Comparison of ENCODE assay signal across 14 cellular contexts in genomic region chr9:128870941-128871265, GRCh38. TPM values are rescaled to one million over a fixed set of nuclear protein-coding genes. Genes with fewer than 3 reads are reported as not detected.
DNase-seq lines count a peak whose midpoint lies in the region; ATAC-seq, FAIRE-seq and TF ChIP-seq lines count a peak whose summit lies in the region.
"Not testable (repeated sequence)": the region's sequence is repeated elsewhere in the genome, so short reads cannot be mapped to it uniquely, and the experiment has no call there.
"Had no signal": no experiment of that assay in that cellular context is flagged by ENCODE, and none has a peak within 500 bp of the region (broad histone marks: within the 10 kb centered on the region; RNA-seq: fewer than 3 reads in every experiment).

No MANE protein-coding gene starts in this region.

- not testable (repeated sequence) for H3K9me2 ChIP-seq in GM23338 (ENCODE audit: insufficient read depth); PC-9 (ENCODE audit: insufficient read depth)

- BruUV-seq in PC-9 (replicated peaks; lab: Mats Ljungman, UMichigan); K562 (replicated peaks; lab: Mats Ljungman, UMichigan): not testable (repeated sequence)

- H3K9me3 Mint-ChIP-seq in GM23338: not testable (repeated sequence)

- in situ Hi-C loops in K562 (cut with MboI): not testable (repeated sequence)

- not testable (repeated sequence) for TF ChIP-seq POLR2A in K562 (conservative IDR thresholded peaks at IDR 0.05); spleen (IDR thresholded peaks at IDR 0.05)

- not testable (repeated sequence) for H3F3A ChIP-seq in GM23338 (replicated peaks; ENCODE audit: low read depth)
- peaks cover 53% of the 10 kb centered on the region for H3F3A ChIP-seq in PC-9 (ENCODE audit: insufficient read depth, low read depth)

- H3K4me1 ChIP-seq in GM23338 (ENCODE audit: insufficient read depth); K562 (replicated peaks in 1 of 2; ENCODE audit: control insufficient read depth in 2 of 2, insufficient read depth in 2 of 2, low read length in 2 of 2); kidney (ENCODE audit: control insufficient read depth in 1 of 2, insufficient read depth in 1 of 2, low read depth in 1 of 2, low read length in 2 of 2); lower lobe of right lung; spleen: not testable (repeated sequence)
- H3K4me1 ChIP-seq in PC-9 (replicated peaks; ENCODE audit: insufficient read depth): peaks cover 46% of the 10 kb centered on the region
- H3K4me1 ChIP-seq in trophoblast cell (ENCODE audit: control insufficient read depth in 1 of 2, insufficient read depth in 2 of 2, low read length in 2 of 2): peaks cover 5 to 12% of the 10 kb centered on the region in 2 experiments

- H3K14ac ChIP-seq in trophoblast cell (ENCODE audit: low read length): not testable (repeated sequence)

- H4K91ac ChIP-seq in trophoblast cell (ENCODE audit: low read depth, low read length): not testable (repeated sequence)

- not testable (repeated sequence) for H2BK5ac ChIP-seq in trophoblast cell (ENCODE audit: low read depth, low read length, poor library complexity)

- H3K4me3 Mint-ChIP-seq in GM23338: not testable (repeated sequence)

- not testable (repeated sequence) for TF ChIP-seq CTCF in 22Rv1 (IDR thresholded peaks at IDR 0.05); GM23338 (conservative IDR thresholded peaks at IDR 0.05; ENCODE audit: low read depth in 2 of 2); PC-9 (conservative IDR thresholded peaks at IDR 0.05); K562 (IDR thresholded peaks at IDR 0.05 in 2 of 3, conservative IDR thresholded peaks at IDR 0.05 in 1 of 3; ENCODE audit: insufficient read depth in 2 of 3, low read depth in 1 of 3, low read length in 3 of 3); kidney (IDR thresholded peaks at IDR 0.05; ENCODE audit: borderline replicate concordance, extremely low read depth, insufficient read depth); lower lobe of right lung (IDR thresholded peaks at IDR 0.05); spleen (IDR thresholded peaks at IDR 0.05 in 8 of 11, conservative IDR thresholded peaks at IDR 0.05 in 3 of 11)

- CTCF ChIA-PET in PC-9 (lab: Charles Lee): interaction anchor here (0.7 kb wide), 1 partner anchor 222 kb away, joined by 3 read pairs; no protein-coding TSS in a partner anchor
- CTCF ChIA-PET in K562 (lab: Yijun Ruan, JAX; ENCODE audit: low intra/inter-chr PET ratio): not testable (repeated sequence)

- not testable (repeated sequence) for H4K20me1 ChIP-seq in GM23338 (replicated peaks; ENCODE audit: insufficient read depth); PC-9 (ENCODE audit: insufficient read depth); K562 (replicated peaks; ENCODE audit: control insufficient read depth, insufficient read depth, low read length)

- not testable (repeated sequence) for TF ChIP-seq RAD21 in K562 (CRISPR knock-in tag; conservative IDR thresholded peaks at IDR 0.05 in 1 of 2, IDR thresholded peaks at IDR 0.05 in 1 of 2)

- H3K79me2 ChIP-seq in GM23338 (replicated peaks; ENCODE audit: insufficient read depth) (peaks cover 26% of the 10 kb centered on the region), PC-9 (ENCODE audit: low read depth) (peaks cover 20% of the 10 kb centered on the region)
- H3K79me2 ChIP-seq in K562 (ENCODE audit: control insufficient read depth, insufficient read depth, low read length); trophoblast cell (ENCODE audit: control insufficient read depth, insufficient read depth, low read length, poor library complexity): not testable (repeated sequence)

- H3K27me3 Mint-ChIP-seq in GM23338 (ENCODE audit: insufficient read depth, low read depth, poor library complexity): not testable (repeated sequence)

- FAIRE-seq in K562 (lab: Jason Lieb, UNC): peak; percentile 11
- not testable (repeated sequence) for FAIRE-seq in kidney (lab: Jason Lieb, UNC)

- not testable (repeated sequence) for H3K36me3 ChIP-seq in GM23338 (ENCODE audit: insufficient read depth); PC-9 (ENCODE audit: low read depth); K562 (ENCODE audit: control insufficient read depth, insufficient read depth, low read length); kidney (ENCODE audit: control insufficient read depth in 1 of 2, insufficient read depth in 2 of 2, low read length in 2 of 2); lower lobe of right lung; trophoblast cell (ENCODE audit: control insufficient read depth in 1 of 2, insufficient read depth in 2 of 2, low read length in 2 of 2)
- peaks cover 0 to 13% (median 0%) of the 10 kb centered on the region in 6 donors for H3K36me3 ChIP-seq in spleen

- not testable (repeated sequence) for H3K4me2 ChIP-seq in GM23338; PC-9; K562 (ENCODE audit: insufficient read depth, low read length); trophoblast cell (ENCODE audit: low read length)

- peaks cover 12% of the 10 kb centered on the region for H3K36me3 Mint-ChIP-seq in GM23338 (ENCODE audit: low read depth)

- H3K79me1 ChIP-seq in trophoblast cell (ENCODE audit: low read length): not testable (repeated sequence)

- H2AK5ac ChIP-seq in trophoblast cell (ENCODE audit: low read length): not testable (repeated sequence)

- H2BK12ac ChIP-seq in trophoblast cell (ENCODE audit: low read length): not testable (repeated sequence)

- not testable (repeated sequence) for H4K8ac ChIP-seq in trophoblast cell (ENCODE audit: low read depth, low read length)

- not testable (repeated sequence) for ATAC-seq in GM23338, K562, lower lobe of right lung

- H3K4me3 ChIP-seq in GM23338; PC-9; K562; kidney (ENCODE audit: low read length in 2 of 2); lower lobe of right lung; trophoblast cell (ENCODE audit: low read depth, low read length); spleen: not testable (repeated sequence)

- not testable (repeated sequence) for H3K18ac ChIP-seq in trophoblast cell (ENCODE audit: low read length)

- not testable (repeated sequence) for H3K27me3 ChIP-seq in GM23338 (ENCODE audit: insufficient read depth); PC-9 (ENCODE audit: insufficient read depth, low read depth); K562 (ENCODE audit: control insufficient read depth in 2 of 2, insufficient read depth in 2 of 2, low read length in 2 of 2); lower lobe of right lung (ENCODE audit: low read depth); trophoblast cell (ENCODE audit: insufficient read depth, low read length); spleen (replicated peaks in 1 of 7)

- 46% methylated on average over 7 of the region's 7 CpGs for WGBS in K562 (ENCODE audit: insufficient coverage, low coverage, missing lambda C conversion rate)
- no CpG with 5 or more reads among the region's 7 CpGs for WGBS in trophoblast cell (ENCODE audit: extremely low coverage, insufficient coverage, insufficient read length)
- WGBS in spleen, 5 donors: 89 to 94% (median 91%) methylated on average over 7 of the region's 7 CpGs

- not testable (repeated sequence) for H3K4ac ChIP-seq in trophoblast cell (ENCODE audit: low read depth, low read length)

- H4K12ac ChIP-seq in trophoblast cell (ENCODE audit: low read depth, low read length): not testable (repeated sequence)

- H3K27ac ChIP-seq in 22Rv1: peak overlapping the region; percentile 13; the same call in 1 of the 2 replicates
- H3K27ac ChIP-seq in GM23338 (ENCODE audit: low read depth): peak overlapping the region; percentile 66; the same call in 1 of the 2 replicates
- peak overlapping the region; percentile 33; the same call in 1 of the 2 replicates for H3K27ac ChIP-seq in PC-9
- not testable (repeated sequence) for H3K27ac ChIP-seq in K562 (ENCODE audit: extremely low read depth, low read depth, low read length); kidney (ENCODE audit: low read depth in 2 of 2, low read length in 2 of 2); lower lobe of right lung; trophoblast cell (ENCODE audit: low read depth, low read length); spleen

- not testable (repeated sequence) for H3K9me3 ChIP-seq in PC-9 (ENCODE audit: insufficient read depth, low read depth); K562 (replicated peaks; ENCODE audit: control insufficient read depth, insufficient read depth, low read depth, low read length); kidney (ENCODE audit: control insufficient read depth in 1 of 2, low read length in 2 of 2); lower lobe of right lung; trophoblast cell (ENCODE audit: insufficient read depth, low read depth, low read length); spleen

- not testable (repeated sequence) for DNase-seq in GM23338 (ENCODE audit: low spot score); PC-9
- DNase-seq in K562 (ENCODE audit: extremely low read depth in 1 of 4, low spot score in 3 of 4) (peak in 1 of 4 experiments; percentile 20), kidney (peak; percentile 19), lower lobe of right lung (peak; percentile 20), trophoblast cell (peak; percentile 91 to 94), spleen (peak; percentile 15)

- POLR2A ChIA-PET in PC-9 (lab: Charles Lee; ENCODE audit: unreplicated experiment) (interaction anchor here (0.6 to 0.7 kb wide), 3 partner anchors 11 to 41 kb away, joined by 3 to 6 read pairs (median 4); partner anchors contain the start of genes KYAT1, LRRC8A and SPOUT1), K562 (lab: Yijun Ruan, JAX) (interaction anchor here (0.6 to 1.3 kb wide), 4 partner anchors 11 to 324 kb away, joined by 3 to 5 read pairs (median 4); partner anchors contain the start of genes DOLK, KYAT1, LRRC8A and NUP188)

- not testable (repeated sequence) for H3K23ac ChIP-seq in trophoblast cell (ENCODE audit: low read length)

- H3K27ac Mint-ChIP-seq in GM23338: 0 out of 2 replicates have a peak overlapping the region, but pooled peaks have one; percentile 44

- H2AFZ ChIP-seq in GM23338; PC-9; K562 (ENCODE audit: low read depth, low read length); trophoblast cell (ENCODE audit: insufficient read depth, low read length, poor library complexity): not testable (repeated sequence)

- H3K4me1 Mint-ChIP-seq in GM23338: not testable (repeated sequence)

- TF ChIP-seq EP300 in K562 (IDR thresholded peaks at IDR 0.05; ENCODE audit: low read length): not testable (repeated sequence)

- intact Hi-C loops in PC-9 (cut with micrococcal nuclease; ENCODE audit: unreplicated experiment); K562 (cut with micrococcal nuclease); kidney (cut with DNase I); lower lobe of right lung (cut with DNase I); spleen (cut with DNase I; ENCODE audit: low total_unique reads): not testable (repeated sequence)

- not testable (repeated sequence) for H3K9ac ChIP-seq in K562 (ENCODE audit: insufficient read depth in 1 of 2, low read depth in 2 of 2, low read length in 2 of 2); kidney (ENCODE audit: low read length in 2 of 2); trophoblast cell (ENCODE audit: low read length)

- H2BK120ac ChIP-seq in trophoblast cell (ENCODE audit: insufficient read depth, low read length, poor library complexity): not testable (repeated sequence)

- not testable (repeated sequence) for H3K9me1 ChIP-seq in K562 (ENCODE audit: control insufficient read depth, insufficient read depth, low read length)

RNA-seq across cellular contexts. Expression of gene KYAT1, which starts 10.8 kb away (rescaled TPM):
- total RNA-seq in GM23338 (2014; rRNA removed; shearing (Covaris generic)): 29.8 and 34.0 TPM in 2 replicates
- polyA plus RNA-seq in GM23338 (2016; fragmentation: Nextera tagmentation; extraction: Ambion mirVana) (23.0 and 26.1 TPM in 2 replicates), K562 (2011; rRNA removed) (16.1 and 20.2 TPM in 2 replicates), K562 (2014; fragmentation: Illumina TruSeq; extraction: Trizol) (13.4 and 14.8 TPM in 2 replicates), K562 (2014; fragmentation: Nextera tagmentation; extraction: Ambion mirVana) (10 to 100 TPM in 1 of 2 experiments, 1 to 10 TPM in 1; 6.4 to 11.0 TPM), K562 (2014; rRNA removed) (16.8 and 21.8 TPM in 2 replicates), kidney (ENCODE audit: insufficient read depth, low read depth, low replicate concordance) (17.0 TPM), spleen (10 to 100 TPM in 1 of 3 donors, 1 to 10 TPM in 2; 6.6 to 19.9 (median 7.9) TPM)
- total RNA-seq in PC-9 (2021) (26.1 and 27.6 TPM in 2 replicates), K562 (2014; rRNA removed) (11.1 and 16.0 TPM in 2 replicates), K562 (2014; rRNA removed; fragmentation: Illumina TruSeq; extraction: Trizol) (6.5 and 8.8 TPM in 2 replicates), K562 (2015; rRNA removed; fragmentation: Illumina TruSeq; extraction: Trizol) (8.5 and 9.2 TPM in 2 replicates), K562 (2021) (11.7 and 14.7 TPM in 2 replicates), kidney (5.1 TPM), lower lobe of right lung (7.1 TPM), spleen (1 to 10 TPM; 4.7 to 8.7 (median 6.4) TPM)
- total RNA-seq in K562 (2011; cell fraction: chromatin; rRNA removed; ENCODE audit: low replicate concordance): 34.0 and 59.4 TPM in 2 replicates
- 26.8 and 33.7 TPM in 2 replicates for total RNA-seq in K562 (2011; cell fraction: nucleolus; rRNA removed)
- total RNA-seq in K562 (2011; cell fraction: nucleoplasm; rRNA removed): 23.8 and 32.1 TPM in 2 replicates
- 21.7 and 22.5 TPM in 2 replicates for polyA plus RNA-seq in K562 (2011; cell fraction: cytosol; rRNA removed)
- 41.4 and 54.7 TPM in 2 replicates for polyA plus RNA-seq in K562 (2011; cell fraction: nucleus; rRNA removed)
- 9.8 and 19.5 TPM in 2 replicates for polyA plus RNA-seq in K562 (2012)
- 6.0 and 7.0 TPM in 2 replicates for polyA minus RNA-seq in K562 (2011; rRNA and poly(A)+ RNA removed)
- 5.9 and 6.1 TPM in 2 replicates for polyA minus RNA-seq in K562 (2011; cell fraction: cytosol; rRNA and poly(A)+ RNA removed)
- 6.3 and 7.3 TPM in 2 replicates for polyA minus RNA-seq in K562 (2011; cell fraction: nucleus; rRNA and poly(A)+ RNA removed)
- polyA plus RNA-seq in trophoblast cell (2013): 3.3 and 4.0 TPM in 2 replicates

RNA-seq across cellular contexts. Expression of gene LRRC8A, which starts 11.0 kb away (rescaled TPM):
- 75.7 and 80.5 TPM in 2 replicates for total RNA-seq in GM23338 (2014; rRNA removed; shearing (Covaris generic))
- polyA plus RNA-seq in GM23338 (2016; fragmentation: Nextera tagmentation; extraction: Ambion mirVana) (35.3 and 37.3 TPM in 2 replicates), K562 (2011; rRNA removed) (8.9 and 11.5 TPM in 2 replicates), K562 (2014; fragmentation: Illumina TruSeq; extraction: Trizol) (14.0 and 19.8 TPM in 2 replicates), K562 (2014; fragmentation: Nextera tagmentation; extraction: Ambion mirVana) (1 to 10 TPM; 2.9 to 3.5 TPM), K562 (2014; rRNA removed) (13.4 and 15.4 TPM in 2 replicates), kidney (ENCODE audit: insufficient read depth, low read depth, low replicate concordance) (18.5 TPM), spleen (10 to 100 TPM in 1 of 3 donors, 1 to 10 TPM in 2; 3.5 to 10.3 (median 5.8) TPM)
- total RNA-seq in PC-9 (2021) (90.3 and 95.7 TPM in 2 replicates), K562 (2014; rRNA removed) (15.3 and 17.2 TPM in 2 replicates), K562 (2014; rRNA removed; fragmentation: Illumina TruSeq; extraction: Trizol) (5.5 and 6.4 TPM in 2 replicates), K562 (2015; rRNA removed; fragmentation: Illumina TruSeq; extraction: Trizol) (8.4 TPM in 2 replicates), K562 (2021) (23.5 and 24.7 TPM in 2 replicates), kidney (37.4 TPM), lower lobe of right lung (45.5 TPM), spleen (10 to 100 TPM; 22.8 to 59.0 (median 39.1) TPM)
- 23.0 and 71.8 TPM in 2 replicates for total RNA-seq in K562 (2011; cell fraction: chromatin; rRNA removed; ENCODE audit: low replicate concordance)
- total RNA-seq in K562 (2011; cell fraction: nucleolus; rRNA removed): 46.7 and 55.7 TPM in 2 replicates
- total RNA-seq in K562 (2011; cell fraction: nucleoplasm; rRNA removed): 50.5 and 51.6 TPM in 2 replicates
- 12.9 and 17.9 TPM in 2 replicates for polyA plus RNA-seq in K562 (2011; cell fraction: cytosol; rRNA removed)
- polyA plus RNA-seq in K562 (2011; cell fraction: nucleus; rRNA removed): 10.0 and 13.2 TPM in 2 replicates
- polyA plus RNA-seq in K562 (2012): 14.0 and 15.6 TPM in 2 replicates
- 13.2 and 19.4 TPM in 2 replicates for polyA minus RNA-seq in K562 (2011; rRNA and poly(A)+ RNA removed)
- 13.9 and 15.2 TPM in 2 replicates for polyA minus RNA-seq in K562 (2011; cell fraction: cytosol; rRNA and poly(A)+ RNA removed)
- 7.0 and 8.6 TPM in 2 replicates for polyA minus RNA-seq in K562 (2011; cell fraction: nucleus; rRNA and poly(A)+ RNA removed)
- polyA plus RNA-seq in trophoblast cell (2013): 39.7 and 40.9 TPM in 2 replicates

RNA-seq across cellular contexts. Expression of gene SPOUT1, which starts 41.3 kb away (rescaled TPM):
- 34.8 and 50.9 TPM in 2 replicates for total RNA-seq in GM23338 (2014; rRNA removed; shearing (Covaris generic))
- polyA plus RNA-seq in GM23338 (2016; fragmentation: Nextera tagmentation; extraction: Ambion mirVana) (28.5 and 33.5 TPM in 2 replicates), K562 (2011; rRNA removed) (50.5 and 79.2 TPM in 2 replicates), K562 (2014; fragmentation: Illumina TruSeq; extraction: Trizol) (37.4 and 49.5 TPM in 2 replicates), K562 (2014; fragmentation: Nextera tagmentation; extraction: Ambion mirVana) (10 to 100 TPM; 10.6 to 13.2 TPM), K562 (2014; rRNA removed) (45.2 and 71.9 TPM in 2 replicates), kidney (ENCODE audit: insufficient read depth, low read depth, low replicate concordance) (56.8 TPM), spleen (10 to 100 TPM; 31.9 to 53.5 (median 37.5) TPM)
- total RNA-seq in PC-9 (2021) (59.6 and 75.5 TPM in 2 replicates), K562 (2014; rRNA removed) (42.9 and 51.1 TPM in 2 replicates), K562 (2014; rRNA removed; fragmentation: Illumina TruSeq; extraction: Trizol) (12.1 and 20.6 TPM in 2 replicates), K562 (2015; rRNA removed; fragmentation: Illumina TruSeq; extraction: Trizol) (29.5 and 33.6 TPM in 2 replicates), K562 (2021) (121 and 133 TPM in 2 replicates), kidney (42.0 TPM), lower lobe of right lung (32.1 TPM), spleen (10 to 100 TPM; 34.9 to 54.3 (median 40.3) TPM)
- 36.0 and 123 TPM in 2 replicates for total RNA-seq in K562 (2011; cell fraction: chromatin; rRNA removed; ENCODE audit: low replicate concordance)
- total RNA-seq in K562 (2011; cell fraction: nucleolus; rRNA removed): 67.4 and 74.2 TPM in 2 replicates
- total RNA-seq in K562 (2011; cell fraction: nucleoplasm; rRNA removed): 36.3 and 47.1 TPM in 2 replicates
- polyA plus RNA-seq in K562 (2011; cell fraction: cytosol; rRNA removed): 59.3 and 94.1 TPM in 2 replicates
- polyA plus RNA-seq in K562 (2011; cell fraction: nucleus; rRNA removed): 201 and 270 TPM in 2 replicates
- polyA plus RNA-seq in K562 (2012): 54.2 and 74.3 TPM in 2 replicates
- polyA minus RNA-seq in K562 (2011; rRNA and poly(A)+ RNA removed): 20.6 and 27.5 TPM in 2 replicates
- polyA minus RNA-seq in K562 (2011; cell fraction: cytosol; rRNA and poly(A)+ RNA removed): 24.1 and 29.0 TPM in 2 replicates
- 23.0 and 42.3 TPM in 2 replicates for polyA minus RNA-seq in K562 (2011; cell fraction: nucleus; rRNA and poly(A)+ RNA removed)
- 12.7 and 12.8 TPM in 2 replicates for polyA plus RNA-seq in trophoblast cell (2013)

RNA-seq across cellular contexts. Expression of gene PHYHD1, which starts 49.9 kb away (rescaled TPM):
- total RNA-seq in GM23338 (2014; rRNA removed; shearing (Covaris generic)): 4.1 and 10.4 TPM in 2 replicates
- polyA plus RNA-seq in GM23338 (2016; fragmentation: Nextera tagmentation; extraction: Ambion mirVana): 16.8 and 23.4 TPM in 2 replicates
- total RNA-seq in PC-9 (2021): 4.2 and 6.3 TPM in 2 replicates
- total RNA-seq in K562 (2011; cell fraction: chromatin; rRNA removed; ENCODE audit: low replicate concordance): 1.0 and 4.9 TPM in 2 replicates
- total RNA-seq in K562 (2011; cell fraction: nucleolus; rRNA removed): 1.0 and 1.3 TPM in 2 replicates
- 1.4 and 1.8 TPM in 2 replicates for total RNA-seq in K562 (2011; cell fraction: nucleoplasm; rRNA removed)
- total RNA-seq in K562 (2014; rRNA removed): 0.49 and 1.3 TPM in 2 replicates
- total RNA-seq in K562 (2014; rRNA removed; fragmentation: Illumina TruSeq; extraction: Trizol): 0.45 and 0.69 TPM in 2 replicates
- 0.36 and 0.79 TPM in 2 replicates for total RNA-seq in K562 (2015; rRNA removed; fragmentation: Illumina TruSeq; extraction: Trizol)
- total RNA-seq in K562 (2021): 0.58 and 0.66 TPM in 2 replicates
- 1.2 and 2.1 TPM in 2 replicates for polyA plus RNA-seq in K562 (2011; rRNA removed)
- 2.2 and 2.5 TPM in 2 replicates for polyA plus RNA-seq in K562 (2011; cell fraction: cytosol; rRNA removed)
- 3.7 and 4.1 TPM in 2 replicates for polyA plus RNA-seq in K562 (2011; cell fraction: nucleus; rRNA removed)
- 0.87 and 1.2 TPM in 2 replicates for polyA plus RNA-seq in K562 (2012)
- polyA plus RNA-seq in K562 (2014; fragmentation: Illumina TruSeq; extraction: Trizol): 0.80 and 1.0 TPM in 2 replicates
- polyA plus RNA-seq in K562 (2014; fragmentation: Nextera tagmentation; extraction: Ambion mirVana): 1 to 10 TPM in 1 of 2 experiments, under 1 TPM in 1; 0.80 to 1.0 TPM
- 0.32 and 0.91 TPM in 2 replicates for polyA plus RNA-seq in K562 (2014; rRNA removed)
- 0.48 and 2.0 TPM in 2 replicates for polyA minus RNA-seq in K562 (2011; rRNA and poly(A)+ RNA removed)
- not detected in 2 replicates for polyA minus RNA-seq in K562 (2011; cell fraction: cytosol; rRNA and poly(A)+ RNA removed)
- polyA minus RNA-seq in K562 (2011; cell fraction: nucleus; rRNA and poly(A)+ RNA removed): 0.54 and 1.1 TPM in 2 replicates
- 59.0 TPM for total RNA-seq in kidney
- polyA plus RNA-seq in kidney (ENCODE audit: insufficient read depth, low read depth, low replicate concordance): 122 TPM
- 39.8 TPM for total RNA-seq in lower lobe of right lung
- polyA plus RNA-seq in trophoblast cell (2013): 11.4 TPM in 2 replicates
- 10 to 100 TPM in 5 of 7 donors, 1 to 10 TPM in 2; 7.2 to 22.3 (median 10.9) TPM for total RNA-seq in spleen
- polyA plus RNA-seq in spleen: 10 to 100 TPM; 12.0 to 13.2 (median 13.2) TPM
- total RNA-seq: A172, Calu3, Daoy had no signal
- polyA plus RNA-seq: A549; CD14-positive monocyte; CD4-positive, alpha-beta memory T cell had no signal

RNA-seq across cellular contexts. Expression of gene ENDOG, which starts 52.6 kb away (rescaled TPM):
- total RNA-seq in GM23338 (2014; rRNA removed; shearing (Covaris generic)): 14.6 and 23.5 TPM in 2 replicates
- 15.1 and 19.2 TPM in 2 replicates for polyA plus RNA-seq in GM23338 (2016; fragmentation: Nextera tagmentation; extraction: Ambion mirVana)
- total RNA-seq in PC-9 (2021): 28.6 and 47.9 TPM in 2 replicates
- total RNA-seq in K562 (2011; cell fraction: chromatin; rRNA removed; ENCODE audit: low replicate concordance): 4.9 and 20.6 TPM in 2 replicates
- 39.7 and 40.4 TPM in 2 replicates for total RNA-seq in K562 (2011; cell fraction: nucleolus; rRNA removed)
- 11.4 and 14.2 TPM in 2 replicates for total RNA-seq in K562 (2011; cell fraction: nucleoplasm; rRNA removed)
- total RNA-seq in K562 (2014; rRNA removed): 91.0 and 99.6 TPM in 2 replicates
- 6.3 and 8.8 TPM in 2 replicates for total RNA-seq in K562 (2014; rRNA removed; fragmentation: Illumina TruSeq; extraction: Trizol)
- total RNA-seq in K562 (2015; rRNA removed; fragmentation: Illumina TruSeq; extraction: Trizol): 25.5 and 26.3 TPM in 2 replicates
- total RNA-seq in K562 (2021): 83.2 and 84.9 TPM in 2 replicates
- 30.0 and 42.1 TPM in 2 replicates for polyA plus RNA-seq in K562 (2011; rRNA removed)
- polyA plus RNA-seq in K562 (2011; cell fraction: cytosol; rRNA removed): 52.4 and 156 TPM in 2 replicates
- polyA plus RNA-seq in K562 (2011; cell fraction: nucleus; rRNA removed): 58.2 and 77.0 TPM in 2 replicates
- polyA plus RNA-seq in K562 (2012): 34.3 and 45.7 TPM in 2 replicates
- polyA plus RNA-seq in K562 (2014; fragmentation: Illumina TruSeq; extraction: Trizol): 8.7 and 16.3 TPM in 2 replicates
- polyA plus RNA-seq in K562 (2014; fragmentation: Nextera tagmentation; extraction: Ambion mirVana): 1 to 10 TPM; 1.2 to 3.8 TPM
- 77.2 and 80.2 TPM in 2 replicates for polyA plus RNA-seq in K562 (2014; rRNA removed)
- polyA minus RNA-seq in K562 (2011; rRNA and poly(A)+ RNA removed): 10.2 and 12.4 TPM in 2 replicates
- polyA minus RNA-seq in K562 (2011; cell fraction: cytosol; rRNA and poly(A)+ RNA removed): 23.4 and 24.1 TPM in 2 replicates
- polyA minus RNA-seq in K562 (2011; cell fraction: nucleus; rRNA and poly(A)+ RNA removed): 16.2 and 20.6 TPM in 2 replicates
- total RNA-seq in kidney: 20.6 TPM
- polyA plus RNA-seq in kidney (ENCODE audit: insufficient read depth, low read depth, low replicate concordance): 59.9 TPM
- total RNA-seq in lower lobe of right lung: 21.5 TPM
- polyA plus RNA-seq in trophoblast cell (2013): 9.7 and 10.2 TPM in 2 replicates
- 10 to 100 TPM in 5 of 7 donors, 1 to 10 TPM in 2; 9.6 to 16.9 (median 12.9) TPM for total RNA-seq in spleen
- polyA plus RNA-seq in spleen: 10 to 100 TPM; 13.3 to 16.2 (median 15.4) TPM
